In genomic region chr1:47024138-47024856, GRCh38 we compare ENCODE assay signal across 10 cellular contexts. TPM values are rescaled to one million over a fixed set of nuclear protein-coding genes. Genes with fewer than 3 reads are reported as not detected.
A peak's percentile ranks its signal among the peaks of the same experiment; 100 is the strongest.
DNase-seq lines count a peak whose midpoint lies in the region; ATAC-seq and TF ChIP-seq lines count a peak whose summit lies in the region.
"Had no signal": no experiment of that assay in that cellular context is flagged by ENCODE, and none has a peak within 500 bp of the region (broad histone marks: within the 10 kb centered on the region; RNA-seq: fewer than 3 reads in every experiment).

No MANE protein-coding gene starts in this region.

- H3K9me3 ChIP-seq in ascending aorta (no peaks in the 10 kb centered on the region), right cardiac atrium (ENCODE audit: control insufficient read depth, low read length) (no peaks in the 10 kb centered on the region)

- intact Hi-C loops in ascending aorta (cut with DNase I): loop anchor here (5.0 kb wide), 2 partner anchors 168 to 308 kb away; partner anchors contain the start of genes CMPK1 and PDZK1IP1
- intact Hi-C loops in right cardiac atrium (cut with DNase I): no loop called here
- intact Hi-C loops in sciatic nerve (cut with DNase I): no loop called here

- no peak for TF ChIP-seq CTCF in ascending aorta (IDR thresholded peaks at IDR 0.05)

- DNase-seq in G401 (ENCODE audit: low spot score): peak; percentile 35
- no peak for DNase-seq in ascending aorta (ENCODE audit: low spot score in 2 of 2)
- DNase-seq in right cardiac atrium: no peak
- peak; percentile 5 for DNase-seq in retina
- DNase-seq in LoVo (ENCODE audit: low spot score): no peak
- DNase-seq in stimulated activated CD4-positive, alpha-beta T cell treated with anti-CD3 and anti-CD28 coated beads, Interleukin-12 subunit alpha, Interleukin-12 subunit beta, amount 100 ng/mL, for 4 hours: no peak
- no peak for DNase-seq in sciatic nerve (ENCODE audit: low spot score)
- DNase-seq: CD4-positive, alpha-beta T cell had no signal

- no peaks in the 10 kb centered on the region for H3K36me3 ChIP-seq in ascending aorta

- 25% methylated on average over 8 of the region's 8 CpGs for WGBS in right cardiac atrium

- H3K4me3 ChIP-seq in ascending aorta: peak overlapping the region; percentile 52 to 75
- peak overlapping the region; percentile 18 for H3K4me3 ChIP-seq in right cardiac atrium (ENCODE audit: low read length)

- ATAC-seq in right cardiac atrium (no peak), GM21737 (IDR thresholded peaks at IDR 0.05; ENCODE audit: unreplicated experiment) (no peak), sciatic nerve (no peak)

- H3K27ac ChIP-seq in ascending aorta (peak overlapping the region; percentile 81 to 93), right cardiac atrium (ENCODE audit: low read length) (no peak overlapping the region)

- in situ Hi-C loops in G401 (cut with HindIII; ENCODE audit: low sequenced_read_pairs): no loop called here

- H3K27me3 ChIP-seq in ascending aorta (no peaks in the 10 kb centered on the region), right cardiac atrium (ENCODE audit: control insufficient read depth, insufficient read depth) (no peaks in the 10 kb centered on the region)

- H3K4me1 ChIP-seq in ascending aorta: peaks cover 6 to 46% of the 10 kb centered on the region in 2 donors
- no peaks in the 10 kb centered on the region for H3K4me1 ChIP-seq in right cardiac atrium (ENCODE audit: control insufficient read depth, insufficient read depth, low read length)

RNA-seq across cellular contexts. Expression of gene CYP4X1, which starts 0.8 kb away (rescaled TPM):
- total RNA-seq in G401 (2014; rRNA removed; shearing (Covaris generic)): not detected in 2 replicates
- total RNA-seq in ascending aorta (17.2 TPM), right cardiac atrium (1 to 10 TPM; 3.2 to 8.7 (median 4.3) TPM), sciatic nerve (24.3 TPM)
- polyA plus RNA-seq in right cardiac atrium: 4.1 TPM
- total RNA-seq: CD4-positive, alpha-beta T cell had no signal
- polyA plus RNA-seq: IgD-negative memory B cell had no signal

RNA-seq across cellular contexts. Expression of gene CYP4Z1, which starts 42.7 kb away (rescaled TPM):
- not detected in 2 replicates for total RNA-seq in G401 (2014; rRNA removed; shearing (Covaris generic))
- total RNA-seq in ascending aorta: 4.8 TPM
- total RNA-seq in right cardiac atrium: under 1 TPM; 0.46 to 0.85 (median 0.56) TPM
- 0.23 TPM for polyA plus RNA-seq in right cardiac atrium
- 3.5 TPM for total RNA-seq in sciatic nerve
- total RNA-seq: CD4-positive, alpha-beta T cell had no signal
- polyA plus RNA-seq: IgD-negative memory B cell had no signal

Comparison
In these comparisons a context has a peak if more than half of its experiments do, and no peak if none do; other contexts are left out.
1. DNase-seq: peak in G401 (single experiment) and retina (single experiment); none in ascending aorta (0 of 2), right cardiac atrium (0 of 3), LoVo (single experiment), stimulated activated CD4-positive, alpha-beta T cell treated with anti-CD3 and anti-CD28 coated beads, Interleukin-12 subunit alpha, Interleukin-12 subunit beta, amount 100 ng/mL, for 4 hours (single experiment) and sciatic nerve (single experiment).